ENCODE assay signal across 21 cellular contexts in genomic region chr5:171477101-171477500, GRCh38. TPM values are rescaled to one million over a fixed set of nuclear protein-coding genes. Genes with fewer than 3 reads are reported as not detected.
"Had no signal": no experiment of that assay in that cellular context is flagged by ENCODE, and none has a peak within 500 bp of the region (broad histone marks: within the 10 kb centered on the region; RNA-seq: fewer than 3 reads in every experiment).

No MANE protein-coding gene starts in this region.

- H3K36me3 Mint-ChIP-seq: activated CD8-positive, alpha-beta memory T cell treated with anti-CD3 and anti-CD28 coated beads, Interleukin-2, amount 10 ng/mL, durations not matched to agents 7 days and 5 days; activated naive CD4-positive, alpha-beta T cell treated with anti-CD3 and anti-CD28 coated beads, Interleukin-2, amount 50 U/mL, for 72 hours; natural killer cell treated with Interleukin-12 subunit alpha and Interleukin-12 subunit beta and Interleukin-15 and Interleukin-18, amount 100 ng/mL, for 72 hours had no signal

- H3K27ac Mint-ChIP-seq: activated B cell treated with CpG ODN at 0.5 μM for 24 hours; activated CD8-positive, alpha-beta memory T cell treated with anti-CD3 and anti-CD28 coated beads, Interleukin-2, amount 10 ng/mL, durations not matched to agents 7 days and 5 days; activated CD8-positive, alpha-beta T cell treated with anti-CD3 and anti-CD28 coated beads, Interleukin-2, amount 10 ng/mL, durations not matched to agents 7 days and 5 days; activated naive CD4-positive, alpha-beta T cell treated with anti-CD3 and anti-CD28 coated beads, Interleukin-2, amount 50 U/mL, for 72 hours; activated T-cell treated with anti-CD3 and anti-CD28 coated beads, Interleukin-2, amount 50 U/mL, for 72 hours; dendritic cell treated with granulocyte-macrophage colony-stimulating factor and Interleukin-4, amounts not matched to agents 40 ng/mL and 50 ng/mL, for 4 days; endodermal cell; natural killer cell treated with Interleukin-12 subunit alpha and Interleukin-12 subunit beta and Interleukin-15 and Interleukin-18, amount 100 ng/mL, for 72 hours had no signal

- H3K27me3 Mint-ChIP-seq: dendritic cell treated with granulocyte-macrophage colony-stimulating factor and Interleukin-4, amounts not matched to agents 40 ng/mL and 50 ng/mL, for 4 days had no signal

- DNase-seq: activated B cell treated with CpG ODN at 0.5 μM for 24 hours; activated CD8-positive, alpha-beta memory T cell treated with anti-CD3 and anti-CD28 coated beads, Interleukin-2, amount 10 ng/mL, durations not matched to agents 7 days and 5 days; activated CD8-positive, alpha-beta T cell treated with anti-CD3 and anti-CD28 coated beads, Interleukin-2, amount 10 ng/mL, durations not matched to agents 7 days and 5 days; activated naive CD4-positive, alpha-beta T cell; activated T-cell treated with anti-CD3 and anti-CD28 coated beads for 4 hours; activated T-cell treated with anti-CD3 and anti-CD28 coated beads, Interleukin-2, amount 50 U/mL, for 72 hours; caudate nucleus; endodermal cell; glutamatergic neuron; left cardiac atrium; left ventricle myocardium superior; mucosa of descending colon; posterior cingulate gyrus; right cardiac atrium; spleen; stimulated activated naive CD4-positive, alpha-beta T cell; T-helper 1 cell had no signal

- H3K4me3 Mint-ChIP-seq: activated B cell treated with CpG ODN at 0.5 μM for 24 hours; activated CD8-positive, alpha-beta memory T cell treated with anti-CD3 and anti-CD28 coated beads, Interleukin-2, amount 10 ng/mL, durations not matched to agents 7 days and 5 days; activated CD8-positive, alpha-beta T cell treated with anti-CD3 and anti-CD28 coated beads, Interleukin-2, amount 10 ng/mL, durations not matched to agents 7 days and 5 days; activated T-cell treated with anti-CD3 and anti-CD28 coated beads, Interleukin-2, amount 50 U/mL, for 72 hours; dendritic cell treated with granulocyte-macrophage colony-stimulating factor and Interleukin-4, amounts not matched to agents 40 ng/mL and 50 ng/mL, for 4 days; endodermal cell; natural killer cell treated with Interleukin-12 subunit alpha and Interleukin-12 subunit beta and Interleukin-15 and Interleukin-18, amount 100 ng/mL, for 72 hours had no signal

- ATAC-seq: activated CD8-positive, alpha-beta memory T cell treated with anti-CD3 and anti-CD28 coated beads, Interleukin-2, amount 10 ng/mL, durations not matched to agents 7 days and 5 days; activated CD8-positive, alpha-beta T cell treated with anti-CD3 and anti-CD28 coated beads, Interleukin-2, amount 10 ng/mL, durations not matched to agents 7 days and 5 days; activated naive CD4-positive, alpha-beta T cell treated with anti-CD3 and anti-CD28 coated beads, Interleukin-2, amount 50 U/mL, for 72 hours; activated T-cell treated with anti-CD3 and anti-CD28 coated beads, Interleukin-2, amount 50 U/mL, for 72 hours; left cardiac atrium; left ventricle myocardium superior; mucosa of descending colon; natural killer cell treated with Interleukin-12 subunit alpha and Interleukin-12 subunit beta and Interleukin-15 and Interleukin-18, amount 100 ng/mL, for 72 hours; right cardiac atrium had no signal

- H3K9me3 Mint-ChIP-seq: activated B cell treated with CpG ODN at 0.5 μM for 24 hours; activated naive CD4-positive, alpha-beta T cell treated with anti-CD3 and anti-CD28 coated beads, Interleukin-2, amount 50 U/mL, for 72 hours; activated T-cell treated with anti-CD3 and anti-CD28 coated beads, Interleukin-2, amount 50 U/mL, for 72 hours; dendritic cell treated with granulocyte-macrophage colony-stimulating factor and Interleukin-4, amounts not matched to agents 40 ng/mL and 50 ng/mL, for 4 days; natural killer cell treated with Interleukin-12 subunit alpha and Interleukin-12 subunit beta and Interleukin-15 and Interleukin-18, amount 100 ng/mL, for 72 hours had no signal

RNA-seq across cellular contexts. Expression of gene FGF18, which starts 57.7 kb away (rescaled TPM):
- total RNA-seq: activated B cell treated with CpG ODN at 0.5 μM for 24 hours; activated CD8-positive, alpha-beta memory T cell treated with anti-CD3 and anti-CD28 coated beads, Interleukin-2, amount 10 ng/mL, durations not matched to agents 7 days and 5 days; activated CD8-positive, alpha-beta T cell treated with anti-CD3 and anti-CD28 coated beads, Interleukin-2, amount 10 ng/mL, durations not matched to agents 7 days and 5 days; lung microvascular endothelial cell had no signal
